23 cellular contexts compared by ENCODE assay signal in genomic region chr12:14655284-14655683, GRCh38. TPM values are rescaled to one million over a fixed set of nuclear protein-coding genes. Genes with fewer than 3 reads are reported as not detected.
DNase-seq lines count a peak whose midpoint lies in the region; ATAC-seq, FAIRE-seq and TF ChIP-seq lines count a peak whose summit lies in the region.
"Had no signal": no experiment of that assay in that cellular context is flagged by ENCODE, and none has a peak within 500 bp of the region (broad histone marks: within the 10 kb centered on the region; RNA-seq: fewer than 3 reads in every experiment).

No MANE protein-coding gene starts in this region.

- no peak overlapping the region for H4K8ac ChIP-seq in H9 (replicated peaks; ENCODE audit: insufficient read length, low read depth, low read length)

- H3K4me3 ChIP-seq in epithelial cell of proximal tubule (ENCODE audit: low read depth, low read length), result no peak overlapping the region
- H3K4me3 ChIP-seq: BLaER1, GM23248, HAP-1 had no signal

- H3K4me2 ChIP-seq in H9 (ENCODE audit: insufficient read depth, insufficient read length, low read length), result no peak overlapping the region
- H3K4me2 ChIP-seq: BLaER1, KMS-11 had no signal

- H3K27ac Mint-ChIP-seq in H9, result no peak overlapping the region
- no peak overlapping the region for H3K27ac Mint-ChIP-seq in WTC11
- H3K27ac Mint-ChIP-seq: CD8-positive, alpha-beta T cell had no signal

- no peak for DNase-seq in H9
- no peak for DNase-seq in WTC11 (ENCODE audit: low spot score)
- no peak for DNase-seq in epithelial cell of proximal tubule (ENCODE audit: low read depth)
- DNase-seq in MV-4-11 (lab: John Stamatoyannopoulos, UW), result no peak
- no peak for DNase-seq in nucleus accumbens (lab: John Stamatoyannopoulos, UW)
- DNase-seq in D721Med (ENCODE audit: insufficient read length, low spot score), result no peak
- no peak for DNase-seq in stimulated activated naive CD4-positive, alpha-beta T cell treated with Interleukin-2 at 50 U/mL for 16 hours (lab: John Stamatoyannopoulos, UW)
- DNase-seq: ACHN; Calu3; CD8-positive, alpha-beta T cell; DMS 273 treated with DMSO at 0.1 percent for 48 hours; DND-41; EL; GM23248 had no signal

- no peaks in the 10 kb centered on the region; the same call in 1 of the 2 replicates for H3K4me1 ChIP-seq in H9 (ENCODE audit: insufficient read depth, low read length)
- H3K4me1 ChIP-seq: BLaER1, HAP-1 had no signal

- no peak overlapping the region for H3K4me3 Mint-ChIP-seq in H9
- H3K4me3 Mint-ChIP-seq in WTC11, result no peak overlapping the region
- H3K4me3 Mint-ChIP-seq: CD8-positive, alpha-beta T cell had no signal

- no peak overlapping the region for H3K14ac ChIP-seq in H9 (ENCODE audit: insufficient read depth, low read length)

- H3K27ac ChIP-seq in C4-2B, result no peak overlapping the region
- H3K27ac ChIP-seq in H9 (ENCODE audit: insufficient read length, low read depth, low read length), result no peak overlapping the region
- H3K27ac ChIP-seq: BLaER1, GM23248, KMS-11 had no signal

- no peak overlapping the region for H4K5ac ChIP-seq in H9 (ENCODE audit: insufficient read length, low read depth, low read length)

- no peaks in the 10 kb centered on the region for H3K79me2 ChIP-seq in H9 (ENCODE audit: insufficient read depth, low read length)

- no CpG with 5 or more reads among the region's 1 CpG for WGBS in H9 (ENCODE audit: extremely low coverage, insufficient read length, low lambda C conversion rate)

- H3K56ac ChIP-seq in H9 (ENCODE audit: insufficient read length, low read depth, low read length), result no peak overlapping the region

- H3K23me2 ChIP-seq in H9 (ENCODE audit: insufficient read length, low read depth, low read length, poor library complexity, severe bottlenecking), result no peaks in the 10 kb centered on the region

- no peak overlapping the region for H2BK20ac ChIP-seq in H9 (ENCODE audit: low read depth, low read length, poor library complexity, severe bottlenecking)

- H2AK5ac ChIP-seq in H9 (ENCODE audit: insufficient read length, low read length), result no peak overlapping the region

- POLR2A ChIA-PET in WTC11 (lab: Charles Lee), result interaction anchor here (1.0 kb wide), 1 partner anchor 10 kb away, joined by 3 read pairs; no protein-coding TSS in a partner anchor

- no peaks in the 10 kb centered on the region for H3K27me3 Mint-ChIP-seq in H9 (ENCODE audit: low read depth)
- H3K27me3 Mint-ChIP-seq in WTC11 (ENCODE audit: low read depth), result no peaks in the 10 kb centered on the region; the same call in 1 of the 2 replicates

- H3K9me3 Mint-ChIP-seq in H9, result no peaks in the 10 kb centered on the region
- H3K9me3 Mint-ChIP-seq in WTC11, result no peaks in the 10 kb centered on the region
- H3K9me3 Mint-ChIP-seq: CD8-positive, alpha-beta T cell had no signal

- no peak overlapping the region for H2BK12ac ChIP-seq in H9 (ENCODE audit: insufficient read length, low read depth, low read length)

- H3T11ph ChIP-seq in H9 (ENCODE audit: low read length), result no peak overlapping the region

- no peak overlapping the region for H2BK5ac ChIP-seq in H9 (ENCODE audit: insufficient read length, low read length)

- no peaks in the 10 kb centered on the region for H3K27me3 ChIP-seq in H9 (ENCODE audit: insufficient read depth, low read length)
- H3K27me3 ChIP-seq: BLaER1 had no signal

- H3K4me1 Mint-ChIP-seq in H9, result peaks cover 4 to 11% of the 10 kb centered on the region in 2 experiments; a peak in 3 of 4 replicates
- H3K4me1 Mint-ChIP-seq in WTC11, result peaks cover 21% of the 10 kb centered on the region

- H2AFZ ChIP-seq in H9 (ENCODE audit: low read length), result no peak overlapping the region
- H2AFZ ChIP-seq: GM23248 had no signal

- no peak for FAIRE-seq in D721Med (lab: Jason Lieb, UNC)
- FAIRE-seq: A204.1, GM12891, GM19239 had no signal

- H3K79me1 ChIP-seq in H9 (ENCODE audit: insufficient read depth, low read depth, low read length, poor library complexity, severe bottlenecking), result no peaks in the 10 kb centered on the region

- no peak overlapping the region for H2BK15ac ChIP-seq in H9 (ENCODE audit: low read depth, low read length)

- H2BK120ac ChIP-seq in H9 (ENCODE audit: low read depth, low read length, poor library complexity, severe bottlenecking), result no peak overlapping the region

- no peaks in the 10 kb centered on the region for H3K9me3 ChIP-seq in H9 (ENCODE audit: control insufficient read depth, low read depth, low read length)
- H3K9me3 ChIP-seq: BLaER1, HAP-1 had no signal

- peak; percentile 7; the same call in 1 of the 2 replicates for TF ChIP-seq CTCF in C4-2B (conservative IDR thresholded peaks at IDR 0.05)
- peak; percentile 44 for TF ChIP-seq CTCF in H9 (conservative IDR thresholded peaks at IDR 0.05)
- TF ChIP-seq CTCF in WTC11 (IDR thresholded peaks at IDR 0.05), result no peak
- TF ChIP-seq CTCF in epithelial cell of proximal tubule (conservative IDR thresholded peaks at IDR 0.05; ENCODE audit: low read depth, low read length), result peak; percentile 7
- TF ChIP-seq CTCF in D721Med (IDR thresholded peaks at IDR 0.05; ENCODE audit: insufficient read depth, missing control alignments), result no peak

- H4K91ac ChIP-seq in H9 (ENCODE audit: insufficient read length, low read depth, low read length), result no peak overlapping the region

- H3K4ac ChIP-seq in H9 (ENCODE audit: low read depth, low read length), result no peak overlapping the region

- CTCF ChIA-PET in WTC11 (lab: Charles Lee), result interaction anchor here (0.9 to 1.6 kb wide), 8 partner anchors 10 to 417 kb away, joined by 3 to 15 read pairs (median 4); partner anchors contain the start of genes C12orf60 and WBP11

- ATAC-seq in WTC11, result peak; percentile 56
- ATAC-seq: CD8-positive, alpha-beta T cell had no signal

- H4K20me1 ChIP-seq in H9 (ENCODE audit: control insufficient read depth, insufficient read depth, insufficient read length), result no peaks in the 10 kb centered on the region
- H4K20me1 ChIP-seq: BLaER1 had no signal

- H3K23ac ChIP-seq in H9 (ENCODE audit: insufficient read length, low read depth, low read length), result no peak overlapping the region

- H3K9ac ChIP-seq in H9 (ENCODE audit: extremely low read depth, insufficient read length, low read length), result no peak overlapping the region
- H3K9ac ChIP-seq: BLaER1, GM23248, KMS-11 had no signal

- H3K18ac ChIP-seq in H9 (ENCODE audit: insufficient read length, low read depth, low read length), result no peak overlapping the region

- H3K36me3 Mint-ChIP-seq in H9 (ENCODE audit: insufficient read depth in 1 of 3, low read depth in 3 of 3) (no peaks in the 10 kb centered on the region), WTC11 (no peaks in the 10 kb centered on the region)
- H3K36me3 Mint-ChIP-seq: CD8-positive, alpha-beta T cell had no signal

TF ChIP-seq in WTC11, 78 proteins besides CTCF, POLR2A, EP300 and RAD21 (continues in another document):
- no peak for TF ChIP-seq GRHL2 (CRISPR knock-in tag; IDR thresholded peaks at IDR 0.05; ENCODE audit: insufficient replicate concordance, severe bottlenecking)
- no peak for TF ChIP-seq E2F1 (CRISPR knock-in tag; IDR thresholded peaks at IDR 0.05)
- no peak for TF ChIP-seq ZBTB21 (CRISPR knock-in tag; IDR thresholded peaks at IDR 0.05; ENCODE audit: borderline replicate concordance)
- no peak for TF ChIP-seq ATF1 (CRISPR knock-in tag; IDR thresholded peaks at IDR 0.05)
- no peak for TF ChIP-seq IRF2 (CRISPR knock-in tag; IDR thresholded peaks at IDR 0.05; ENCODE audit: borderline replicate concordance, low read depth)
- no peak for TF ChIP-seq TP53 (CRISPR knock-in tag; IDR thresholded peaks at IDR 0.05)
- TF ChIP-seq ZNF532 (CRISPR knock-in tag; IDR thresholded peaks at IDR 0.05; ENCODE audit: borderline replicate concordance), result no peak
- no peak for TF ChIP-seq ZNF396 (CRISPR knock-in tag; IDR thresholded peaks at IDR 0.05; ENCODE audit: borderline replicate concordance)
- no peak for TF ChIP-seq JAZF1 (CRISPR knock-in tag; IDR thresholded peaks at IDR 0.05)
- TF ChIP-seq SP1 (CRISPR knock-in tag; conservative IDR thresholded peaks at IDR 0.05), result no peak

RNA-seq across cellular contexts. Expression of gene GUCY2C, which starts 41.1 kb away (rescaled TPM):
- total RNA-seq in H9 (2021) (1.3 and 1.9 TPM in 2 replicates), WTC11 (2021) (3.4 to 4.3 TPM (median 3.9 TPM) in 3 replicates), epithelial cell of proximal tubule (not detected in 2 replicates)
- total RNA-seq: Calu3; CD8-positive, alpha-beta T cell; G401; GM23248; HT-29 had no signal

Comparison
In these comparisons a context has a peak if more than half of its experiments do, and no peak if none do; other contexts are left out.
1. CTCF ChIP-seq: peak in C4-2B (single experiment), H9 (single experiment) and epithelial cell of proximal tubule (single experiment); none in WTC11 (single experiment) and D721Med (single experiment).